In genomic region chr2:120510751-120511395, GRCh38 we compare ENCODE assay signal across 33 cellular contexts.
"Had no signal": no experiment of that assay in that cellular context is flagged by ENCODE, and none has a peak within 500 bp of the region (broad histone marks: within the 10 kb centered on the region; RNA-seq: fewer than 3 reads in every experiment).

No MANE protein-coding gene starts in this region.

- H3K4me1 ChIP-seq: pancreas, psoas muscle had no signal

- FAIRE-seq: bronchial epithelial cell, colon, endometrium, islet of Langerhans, pancreas, TTC549, urothelium cell line had no signal

- H3K9me3 Mint-ChIP-seq: activated CD4-positive, alpha-beta memory T cell treated with anti-CD3 and anti-CD28 coated beads, Interleukin-2, amount 10 ng/mL, durations not matched to agents 7 days and 5 days; activated CD4-positive, alpha-beta T cell treated with anti-CD3 and anti-CD28 coated beads, Interleukin-2, amount 10 ng/mL, durations not matched to agents 7 days and 5 days; activated T-cell treated with anti-CD3 and anti-CD28 coated beads, Interleukin-2, amount 50 U/mL, for 4 hours; activated T-helper 17 cell treated with anti-CD3 and anti-CD28 coated beads, Interleukin-2, amount 50 U/mL, for 72 hours; nephron; stimulated activated effector memory CD8-positive, alpha-beta T cell treated with anti-CD3 and anti-CD28 coated beads, Interleukin-12 subunit alpha, Interleukin-12 subunit beta, amount 100 ng/mL, for 72 hours; stimulated activated naive CD8-positive, alpha-beta T cell treated with anti-CD3 and anti-CD28 coated beads, Interleukin-15, Interleukin-2, amounts not matched to agents 100 ng/mL and 50 ng/mL, for 24 hours; T-helper 1 cell treated with Interleukin-12 subunit alpha and Interleukin-12 subunit beta and Interleukin-4 antibody, amounts not matched to agents 30 μg/mL and 1 μg/mL, for 36 hours had no signal

- H3K36me3 Mint-ChIP-seq: stimulated activated effector memory CD8-positive, alpha-beta T cell treated with anti-CD3 and anti-CD28 coated beads, Interleukin-12 subunit alpha, Interleukin-12 subunit beta, amount 100 ng/mL, for 72 hours had no signal

- H3K27me3 Mint-ChIP-seq: activated CD4-positive, alpha-beta memory T cell treated with anti-CD3 and anti-CD28 coated beads, Interleukin-2, amount 10 ng/mL, durations not matched to agents 7 days and 5 days; activated CD4-positive, alpha-beta T cell treated with anti-CD3 and anti-CD28 coated beads, Interleukin-2, amount 10 ng/mL, durations not matched to agents 7 days and 5 days; activated T-helper 17 cell treated with anti-CD3 and anti-CD28 coated beads, Interleukin-2, amount 50 U/mL, for 72 hours; stimulated activated naive CD8-positive, alpha-beta T cell treated with anti-CD3 and anti-CD28 coated beads, Interleukin-15, Interleukin-2, amounts not matched to agents 100 ng/mL and 50 ng/mL, for 24 hours had no signal

- H3K4me1 Mint-ChIP-seq: activated CD4-positive, alpha-beta memory T cell treated with anti-CD3 and anti-CD28 coated beads, Interleukin-2, amount 10 ng/mL, durations not matched to agents 7 days and 5 days; activated CD4-positive, alpha-beta T cell treated with anti-CD3 and anti-CD28 coated beads, Interleukin-2, amount 10 ng/mL, durations not matched to agents 7 days and 5 days; activated T-helper 17 cell treated with anti-CD3 and anti-CD28 coated beads, Interleukin-2, amount 50 U/mL, for 72 hours had no signal

- H3K27ac ChIP-seq: epithelial cell of prostate, esophagus squamous epithelium, left ventricle myocardium inferior, pancreas, psoas muscle, thoracic aorta, VCaP had no signal

- H3K9me3 ChIP-seq: esophagus squamous epithelium, left ventricle myocardium inferior, pancreas, psoas muscle, thoracic aorta had no signal

- DNase-seq: activated CD4-positive, alpha-beta memory T cell treated with anti-CD3 and anti-CD28 coated beads, Interleukin-2, amount 10 ng/mL, durations not matched to agents 7 days and 5 days; activated CD4-positive, alpha-beta T cell treated with anti-CD3 and anti-CD28 coated beads, Interleukin-2, amount 10 ng/mL, durations not matched to agents 7 days and 5 days; activated CD4-positive, CD25-positive, alpha-beta regulatory T cell treated with anti-CD3 and anti-CD28 coated beads, Interleukin-2, amount 50 U/mL, for 72 hours; activated gamma-delta T cell treated with Interleukin-2 at 50 U/mL for 16 hours; activated naive CD4-positive, alpha-beta T cell treated with anti-CD3 and anti-CD28 coated beads, Interleukin-2, amount 50 U/mL, for 16 hours; activated T-cell treated with anti-CD3 and anti-CD28 coated beads, Interleukin-2, amount 50 U/mL, for 4 hours; amniotic stem cell; dermis blood vessel endothelial cell; effector CD4-positive, alpha-beta T cell; esophagus squamous epithelium; foreskin melanocyte; left ventricle myocardium inferior; stimulated activated CD4-positive, alpha-beta T cell treated with anti-CD3 and anti-CD28 coated beads, Interleukin-12 subunit alpha, Interleukin-12 subunit beta, amount 100 ng/mL, for 4 hours; stimulated activated CD4-positive, alpha-beta T cell treated with anti-CD3 and anti-CD28 coated beads, Interleukin-4, amount 100 ng/mL, for 24 hours; SW 1271; T-helper 9 cell; trophoblast cell had no signal

- H3K4me3 Mint-ChIP-seq: activated CD4-positive, alpha-beta memory T cell treated with anti-CD3 and anti-CD28 coated beads, Interleukin-2, amount 10 ng/mL, durations not matched to agents 7 days and 5 days; activated CD4-positive, alpha-beta T cell treated with anti-CD3 and anti-CD28 coated beads, Interleukin-2, amount 10 ng/mL, durations not matched to agents 7 days and 5 days; activated T-cell treated with anti-CD3 and anti-CD28 coated beads, Interleukin-2, amount 50 U/mL, for 4 hours; activated T-helper 17 cell treated with anti-CD3 and anti-CD28 coated beads, Interleukin-2, amount 50 U/mL, for 72 hours; nephron; stimulated activated effector memory CD8-positive, alpha-beta T cell treated with anti-CD3 and anti-CD28 coated beads, Interleukin-12 subunit alpha, Interleukin-12 subunit beta, amount 100 ng/mL, for 72 hours; stimulated activated naive CD8-positive, alpha-beta T cell treated with anti-CD3 and anti-CD28 coated beads, Interleukin-15, Interleukin-2, amounts not matched to agents 100 ng/mL and 50 ng/mL, for 24 hours; T-helper 1 cell treated with Interleukin-12 subunit alpha and Interleukin-12 subunit beta and Interleukin-4 antibody, amounts not matched to agents 30 μg/mL and 1 μg/mL, for 36 hours had no signal

- H3K27ac Mint-ChIP-seq: activated CD4-positive, alpha-beta memory T cell treated with anti-CD3 and anti-CD28 coated beads, Interleukin-2, amount 10 ng/mL, durations not matched to agents 7 days and 5 days; activated CD4-positive, alpha-beta T cell treated with anti-CD3 and anti-CD28 coated beads, Interleukin-2, amount 10 ng/mL, durations not matched to agents 7 days and 5 days; activated T-helper 17 cell treated with anti-CD3 and anti-CD28 coated beads, Interleukin-2, amount 50 U/mL, for 72 hours; nephron; stimulated activated effector memory CD8-positive, alpha-beta T cell treated with anti-CD3 and anti-CD28 coated beads, Interleukin-12 subunit alpha, Interleukin-12 subunit beta, amount 100 ng/mL, for 72 hours; stimulated activated naive CD8-positive, alpha-beta T cell treated with anti-CD3 and anti-CD28 coated beads, Interleukin-15, Interleukin-2, amounts not matched to agents 100 ng/mL and 50 ng/mL, for 24 hours; T-helper 1 cell treated with Interleukin-12 subunit alpha and Interleukin-12 subunit beta and Interleukin-4 antibody, amounts not matched to agents 30 μg/mL and 1 μg/mL, for 36 hours had no signal

- H3K36me3 ChIP-seq: esophagus squamous epithelium, left ventricle myocardium inferior, pancreas, thoracic aorta had no signal

- ATAC-seq: activated T-cell treated with anti-CD3 and anti-CD28 coated beads, Interleukin-2, amount 50 U/mL, for 4 hours; activated T-helper 17 cell treated with anti-CD3 and anti-CD28 coated beads, Interleukin-2, amount 50 U/mL, for 72 hours; pancreas; stimulated activated effector memory CD8-positive, alpha-beta T cell treated with anti-CD3 and anti-CD28 coated beads, Interleukin-12 subunit alpha, Interleukin-12 subunit beta, amount 100 ng/mL, for 72 hours had no signal

- H3K27me3 ChIP-seq: pancreas had no signal

- H3K4me3 ChIP-seq: esophagus squamous epithelium, left ventricle myocardium inferior, pancreas, psoas muscle, thoracic aorta had no signal
